ENCODE assay signal across 12 cellular contexts in the genomic region with DNA sequence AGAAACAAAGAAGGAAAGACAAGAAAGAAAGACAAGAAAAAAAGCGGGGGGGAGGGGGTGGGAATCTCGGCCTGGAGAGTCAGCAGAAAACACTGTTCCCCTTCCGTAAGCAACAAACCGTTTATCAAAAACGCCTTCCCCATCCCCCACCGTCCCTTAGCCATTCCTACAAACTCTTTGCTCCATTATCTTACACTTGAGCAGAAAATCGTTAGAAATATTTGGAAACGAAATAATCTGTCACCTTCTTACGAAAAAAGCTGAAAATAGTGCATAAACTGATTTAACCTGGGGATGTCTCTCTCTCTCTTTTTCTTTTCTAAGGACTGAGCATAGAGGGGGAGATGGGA. TPM values are rescaled to one million over a fixed set of nuclear protein-coding genes. Genes with fewer than 3 reads are reported as not detected.
DNase-seq lines count a peak whose midpoint lies in the region.
"Had no signal": no experiment of that assay in that cellular context is flagged by ENCODE, and none has a peak within 500 bp of the region (broad histone marks: within the 10 kb centered on the region; RNA-seq: fewer than 3 reads in every experiment).

No MANE protein-coding gene starts in this region.

- peaks cover 44% of the 10 kb centered on the region for H3K4me1 Mint-ChIP-seq in activated naive CD4-positive, alpha-beta T cell treated with anti-CD3 and anti-CD28 coated beads for 36 hours (ENCODE audit: low read depth)
- H3K4me1 Mint-ChIP-seq in activated T-helper 1 cell treated with anti-CD3 and anti-CD28 coated beads, Interleukin-12 subunit alpha, Interleukin-12 subunit beta, Interleukin-2, Interleukin-4 antibody, amounts not matched to agents 30 ng/mL and 10 ng/mL and 1 ng/mL, durations not matched to agents 14 hours and 24 hours and 36 hours (ENCODE audit: low read depth), result peaks cover 47% of the 10 kb centered on the region
- peaks cover 39 to 71% of the 10 kb centered on the region in 2 donors for H3K4me1 Mint-ChIP-seq in immature natural killer cell

- H3K36me3 Mint-ChIP-seq in activated naive CD4-positive, alpha-beta T cell treated with anti-CD3 and anti-CD28 coated beads for 36 hours (ENCODE audit: low read depth), result peaks cover 15% of the 10 kb centered on the region
- peaks cover 30% of the 10 kb centered on the region for H3K36me3 Mint-ChIP-seq in activated T-helper 1 cell treated with anti-CD3 and anti-CD28 coated beads, Interleukin-12 subunit alpha, Interleukin-12 subunit beta, Interleukin-2, Interleukin-4 antibody, amounts not matched to agents 30 ng/mL and 10 ng/mL and 1 ng/mL, durations not matched to agents 14 hours and 24 hours and 36 hours (ENCODE audit: low read depth)
- peaks cover 3 to 13% (median 9%) of the 10 kb centered on the region in 3 donors for H3K36me3 Mint-ChIP-seq in immature natural killer cell

- peak overlapping the region; percentile 64 to 98 for H3K4me3 ChIP-seq in stomach smooth muscle (ENCODE audit: low read length in 2 of 2)

- H3K4me1 ChIP-seq in stomach smooth muscle (ENCODE audit: control insufficient read depth, insufficient read depth, low read length), result peaks cover 30% of the 10 kb centered on the region

- peaks cover 0 to 2% of the 10 kb centered on the region in 2 donors for H3K36me3 ChIP-seq in stomach smooth muscle (ENCODE audit: control insufficient read depth in 2 of 2, insufficient read depth in 2 of 2, low read length in 2 of 2)
- H3K36me3 ChIP-seq: uterus had no signal

- intact Hi-C loops in activated naive CD4-positive, alpha-beta T cell treated with anti-CD3 and anti-CD28 coated beads for 36 hours (cut with micrococcal nuclease), result loop anchor here (2.0 to 10.0 kb wide), 6 partner anchors 203 to 1999 kb away; a partner anchor contains a TSS
- intact Hi-C loops in activated T-helper 1 cell treated with anti-CD3 and anti-CD28 coated beads, Interleukin-12 subunit alpha, Interleukin-12 subunit beta, Interleukin-2, Interleukin-4 antibody, amounts not matched to agents 30 ng/mL and 10 ng/mL and 1 ng/mL, durations not matched to agents 14 hours and 24 hours and 36 hours (cut with micrococcal nuclease), result loop anchor here (2.0 to 10.0 kb wide), 5 partner anchors 57 to 1287 kb away; no protein-coding TSS in a partner anchor

- no peaks in the 10 kb centered on the region for H3K9me3 Mint-ChIP-seq in activated naive CD4-positive, alpha-beta T cell treated with anti-CD3 and anti-CD28 coated beads for 36 hours
- H3K9me3 Mint-ChIP-seq in activated T-helper 1 cell treated with anti-CD3 and anti-CD28 coated beads, Interleukin-12 subunit alpha, Interleukin-12 subunit beta, Interleukin-2, Interleukin-4 antibody, amounts not matched to agents 30 ng/mL and 10 ng/mL and 1 ng/mL, durations not matched to agents 14 hours and 24 hours and 36 hours, result no peaks in the 10 kb centered on the region
- H3K9me3 Mint-ChIP-seq in immature natural killer cell, result no peaks in the 10 kb centered on the region

- H3K9me3 ChIP-seq in stomach smooth muscle (ENCODE audit: control insufficient read depth in 2 of 2, low read length in 2 of 2), result no peaks in the 10 kb centered on the region
- H3K9me3 ChIP-seq: uterus had no signal

- H3K27me3 ChIP-seq in stomach smooth muscle (ENCODE audit: control insufficient read depth in 1 of 2, insufficient read depth in 2 of 2, low read length in 2 of 2), result no peaks in the 10 kb centered on the region
- H3K27me3 ChIP-seq: uterus had no signal

- peak overlapping the region; percentile 56 for H3K27ac Mint-ChIP-seq in activated naive CD4-positive, alpha-beta T cell treated with anti-CD3 and anti-CD28 coated beads for 36 hours
- H3K27ac Mint-ChIP-seq in activated T-helper 1 cell treated with anti-CD3 and anti-CD28 coated beads, Interleukin-12 subunit alpha, Interleukin-12 subunit beta, Interleukin-2, Interleukin-4 antibody, amounts not matched to agents 30 ng/mL and 10 ng/mL and 1 ng/mL, durations not matched to agents 14 hours and 24 hours and 36 hours, result no peak overlapping the region
- peak overlapping the region in 2 of 6 donors; percentile 13 to 63 for H3K27ac Mint-ChIP-seq in immature natural killer cell

- H3K4me3 Mint-ChIP-seq in activated naive CD4-positive, alpha-beta T cell treated with anti-CD3 and anti-CD28 coated beads for 36 hours, result peak overlapping the region; percentile 32
- H3K4me3 Mint-ChIP-seq in activated T-helper 1 cell treated with anti-CD3 and anti-CD28 coated beads, Interleukin-12 subunit alpha, Interleukin-12 subunit beta, Interleukin-2, Interleukin-4 antibody, amounts not matched to agents 30 ng/mL and 10 ng/mL and 1 ng/mL, durations not matched to agents 14 hours and 24 hours and 36 hours, result peak overlapping the region; percentile 1
- peak overlapping the region in 4 of 5 donors; percentile 48 to 76 (median 60) for H3K4me3 Mint-ChIP-seq in immature natural killer cell

- H3K27me3 Mint-ChIP-seq in activated naive CD4-positive, alpha-beta T cell treated with anti-CD3 and anti-CD28 coated beads for 36 hours (ENCODE audit: low read depth), result peaks cover 12% of the 10 kb centered on the region
- H3K27me3 Mint-ChIP-seq in activated T-helper 1 cell treated with anti-CD3 and anti-CD28 coated beads, Interleukin-12 subunit alpha, Interleukin-12 subunit beta, Interleukin-2, Interleukin-4 antibody, amounts not matched to agents 30 ng/mL and 10 ng/mL and 1 ng/mL, durations not matched to agents 14 hours and 24 hours and 36 hours (ENCODE audit: insufficient read depth), result peaks cover 30% of the 10 kb centered on the region
- peaks cover 8 to 20% (median 14%) of the 10 kb centered on the region in 3 donors for H3K27me3 Mint-ChIP-seq in immature natural killer cell (ENCODE audit: low read depth in 3 of 3)

- CTCF ChIA-PET in activated naive CD4-positive, alpha-beta T cell treated with anti-CD3 and anti-CD28 coated beads for 36 hours (lab: Charles Lee), result interaction anchor here (0.6 kb wide), 1 partner anchor 212 kb away, joined by 4 read pairs; no protein-coding TSS in a partner anchor

- peak overlapping the region; percentile 95 for H3K27ac ChIP-seq in stomach smooth muscle (ENCODE audit: low read length)
- H3K27ac ChIP-seq: uterus had no signal

- no peak for DNase-seq in activated naive CD4-positive, alpha-beta T cell treated with anti-CD3 and anti-CD28 coated beads for 36 hours
- no peak for DNase-seq in activated naive CD4-positive, alpha-beta T cell treated with Interleukin-2 at 50 U/mL for 16 hours
- DNase-seq in activated T-helper 1 cell treated with anti-CD3 and anti-CD28 coated beads, Interleukin-12 subunit alpha, Interleukin-12 subunit beta, Interleukin-2, Interleukin-4 antibody, amounts not matched to agents 30 ng/mL and 10 ng/mL and 1 ng/mL, durations not matched to agents 14 hours and 24 hours and 36 hours (ENCODE audit: low spot score), result no peak
- DNase-seq in immature natural killer cell, result no peak
- DNase-seq in NCI-H1694 (lab: John Stamatoyannopoulos, UW), result no peak
- DNase-seq in activated gamma-delta T cell (lab: John Stamatoyannopoulos, UW), result no peak
- DNase-seq in germinal center (ENCODE audit: low spot score), result no peak
- DNase-seq: effector memory CD4-positive, alpha-beta T cell; NCI-H1436; SHP77 treated with DMSO at 0.1 percent for 48 hours; uterus had no signal

- peak overlapping the region; percentile 79 to 89 for H3K9ac ChIP-seq in stomach smooth muscle (ENCODE audit: low read length in 2 of 2)

RNA-seq across cellular contexts. Expression of a gene that starts 3.2 kb away (rescaled TPM):
- total RNA-seq in activated naive CD4-positive, alpha-beta T cell treated with anti-CD3 and anti-CD28 coated beads for 36 hours, result 10 to 100 TPM; 28.4 to 33.0 TPM
- 19.1 and 23.3 TPM in 2 replicates for total RNA-seq in activated T-helper 1 cell treated with anti-CD3 and anti-CD28 coated beads, Interleukin-12 subunit alpha, Interleukin-12 subunit beta, Interleukin-2, Interleukin-4 antibody, amounts not matched to agents 30 ng/mL and 10 ng/mL and 1 ng/mL, durations not matched to agents 14 hours and 24 hours and 36 hours
- 10 to 100 TPM; 18.4 to 32.9 (median 26.1) TPM for polyA plus RNA-seq in immature natural killer cell

RNA-seq across cellular contexts. Expression of a gene that starts 4.9 kb away (rescaled TPM):
- 10 to 100 TPM; 13.8 to 14.3 TPM for total RNA-seq in activated naive CD4-positive, alpha-beta T cell treated with anti-CD3 and anti-CD28 coated beads for 36 hours
- 12.7 and 13.5 TPM in 2 replicates for total RNA-seq in activated T-helper 1 cell treated with anti-CD3 and anti-CD28 coated beads, Interleukin-12 subunit alpha, Interleukin-12 subunit beta, Interleukin-2, Interleukin-4 antibody, amounts not matched to agents 30 ng/mL and 10 ng/mL and 1 ng/mL, durations not matched to agents 14 hours and 24 hours and 36 hours
- 10 to 100 TPM in 1 of 3 donors, 1 to 10 TPM in 2; 1.7 to 10.7 (median 3.5) TPM for polyA plus RNA-seq in immature natural killer cell

Comparison
In these comparisons a context has a peak if more than half of its experiments do, and no peak if none do; other contexts are left out.
1. H3K4me3 Mint-ChIP-seq: peak in every context shown above with its lines; median percentile 60 in immature natural killer cell; 32 in activated naive CD4-positive, alpha-beta T cell treated with anti-CD3 and anti-CD28 coated beads for 36 hours; 1 in activated T-helper 1 cell treated with anti-CD3 and anti-CD28 coated beads, Interleukin-12 subunit alpha, Interleukin-12 subunit beta, Interleukin-2, Interleukin-4 antibody, amounts not matched to agents 30 ng/mL and 10 ng/mL and 1 ng/mL, durations not matched to agents 14 hours and 24 hours and 36 hours.